Comparison of ENCODE assay signal across 1 cellular context in the genomic region with DNA sequence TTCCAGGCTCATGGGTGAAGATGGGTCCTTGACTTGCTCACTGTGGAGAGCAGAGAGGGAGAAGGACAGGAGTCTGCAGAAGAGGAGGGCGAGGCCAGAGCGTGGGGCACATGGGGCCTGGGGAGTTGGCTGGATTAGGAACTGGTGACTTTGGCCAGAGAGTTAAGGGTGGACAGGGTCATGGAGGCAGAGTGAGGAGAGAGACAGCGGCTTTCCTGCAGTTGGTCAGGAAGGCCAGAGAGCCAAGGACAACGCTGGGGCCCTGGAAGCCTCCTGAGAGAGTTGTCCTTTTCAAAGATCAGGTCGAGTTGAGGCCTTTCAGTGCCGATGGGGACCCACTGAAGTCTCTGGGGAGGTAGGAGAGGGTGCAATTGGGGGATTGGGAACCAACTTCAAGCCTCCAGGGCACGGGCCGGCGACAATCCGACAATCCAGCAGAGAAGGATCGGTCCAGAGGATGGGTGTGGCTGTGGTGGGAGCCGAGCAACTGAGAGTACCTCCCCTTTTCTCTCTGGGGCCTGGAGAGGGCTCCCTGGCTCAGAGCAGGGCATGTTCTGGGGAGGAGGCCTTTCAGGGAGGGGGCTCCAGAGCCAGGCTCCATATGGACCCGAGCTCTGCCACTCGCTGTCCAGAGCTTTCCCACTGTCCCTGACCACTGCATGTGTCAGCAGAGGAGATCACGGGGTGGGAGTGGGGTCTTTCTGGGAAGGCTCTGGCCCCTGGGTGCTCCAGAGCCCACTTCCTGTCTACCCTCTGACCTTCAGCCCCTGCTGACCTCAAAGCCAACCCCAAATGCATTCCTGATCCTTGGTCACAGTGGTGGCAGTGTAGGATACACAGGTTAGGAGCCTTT.
A peak's percentile ranks its signal among the peaks of the same experiment; 100 is the strongest.
TF ChIP-seq lines count a peak whose summit lies in the region.

No MANE protein-coding gene starts in this region.

TF ChIP-seq in endothelial cell of umbilical vein, 7 proteins besides CTCF, POLR2A, EP300 and RAD21:
- TF ChIP-seq EZH2 (IDR thresholded peaks at IDR 0.05; ENCODE audit: borderline replicate concordance, low read depth, low read length, severe bottlenecking) (no peak), POLR2AphosphoS5 (IDR thresholded peaks at IDR 0.05; ENCODE audit: insufficient read depth, low read depth, low read length) (peak; percentile 13)
